9 cellular contexts compared by ENCODE assay signal in the genomic region with DNA sequence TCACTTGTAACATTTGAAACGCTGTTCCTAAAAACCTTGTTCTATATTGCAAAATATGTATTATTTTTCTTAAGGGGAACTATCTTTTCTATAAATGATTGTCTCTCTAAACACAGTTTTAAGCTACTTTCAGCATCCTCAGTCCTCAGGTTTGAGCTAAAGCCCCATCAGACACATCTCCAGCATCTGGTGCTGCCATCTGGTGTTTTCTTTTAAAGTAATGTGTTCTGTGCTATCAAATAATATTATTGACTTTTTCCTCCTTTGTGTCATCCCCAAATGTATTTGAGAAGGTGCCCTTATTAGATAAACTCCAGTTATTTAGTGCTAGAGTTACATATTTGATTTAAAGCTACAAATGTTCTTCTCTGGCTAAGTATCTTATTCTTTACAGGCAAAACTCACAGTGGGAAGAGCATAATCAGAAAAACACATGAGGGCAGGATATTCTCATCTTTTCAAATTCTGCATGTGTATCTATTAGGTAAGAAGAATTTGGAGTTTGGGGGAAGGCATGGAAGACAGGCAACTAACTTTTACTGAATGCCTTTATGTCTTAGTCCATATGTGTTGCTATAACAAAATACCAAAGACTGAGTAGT. TPM values are rescaled to one million over a fixed set of nuclear protein-coding genes. Genes with fewer than 3 reads are reported as not detected.
DNase-seq lines count a peak whose midpoint lies in the region; ATAC-seq, FAIRE-seq and TF ChIP-seq lines count a peak whose summit lies in the region.
"Had no signal": no experiment of that assay in that cellular context is flagged by ENCODE, and none has a peak within 500 bp of the region (broad histone marks: within the 10 kb centered on the region; RNA-seq: fewer than 3 reads in every experiment).

No MANE protein-coding gene starts in this region.

- H3K4me3 ChIP-seq in HFF-Myc (replicated peaks; ENCODE audit: low read depth, low read length) (no peak overlapping the region), keratinocyte (ENCODE audit: control insufficient read depth in 2 of 3, extremely low read depth in 1 of 3, insufficient read depth in 2 of 3, low read depth in 1 of 3, low read length in 3 of 3) (no peak overlapping the region), coronary artery (no peak overlapping the region)

- no peak overlapping the region for H3K27ac ChIP-seq in C4-2B
- H3K27ac ChIP-seq in keratinocyte (ENCODE audit: control insufficient read depth, insufficient read depth, low read length): no peak overlapping the region
- H3K27ac ChIP-seq in coronary artery: no peak overlapping the region

- H3K4me1 ChIP-seq in keratinocyte (ENCODE audit: control insufficient read depth, extremely low read depth, insufficient read depth, low read length): no peaks in the 10 kb centered on the region

- FAIRE-seq in keratinocyte (lab: Jason Lieb, UNC): no peak

- no peaks in the 10 kb centered on the region for H3K36me3 ChIP-seq in keratinocyte (ENCODE audit: control insufficient read depth in 2 of 2, extremely low read depth in 1 of 2, insufficient read depth in 2 of 2, low read length in 2 of 2)

- H3K9me1 ChIP-seq in keratinocyte (ENCODE audit: control insufficient read depth, extremely low read depth, insufficient read depth, low read length): no peaks in the 10 kb centered on the region

- no peaks in the 10 kb centered on the region for H3K79me2 ChIP-seq in keratinocyte (ENCODE audit: control insufficient read depth, insufficient read depth, low read length)

- no peak overlapping the region for H3K9ac ChIP-seq in keratinocyte (ENCODE audit: control insufficient read depth, extremely low read depth, insufficient read depth, low read length)

- dilution Hi-C loops in keratinocyte (cut with MboI; ENCODE audit: extremely low pct_ligation_motif_present, low sequenced_read_pairs): no loop called here

- H4K20me1 ChIP-seq in keratinocyte (ENCODE audit: control insufficient read depth, extremely low read depth, insufficient read depth, low read length): no peaks in the 10 kb centered on the region

- intact Hi-C loops in left cardiac atrium (cut with DNase I): no loop called here

- H3K27me3 ChIP-seq in keratinocyte (ENCODE audit: control insufficient read depth, extremely low read depth, insufficient read depth, low read length): no peaks in the 10 kb centered on the region

- no peaks in the 10 kb centered on the region for H3K9me3 ChIP-seq in keratinocyte (ENCODE audit: control insufficient read depth, low read depth, low read length)

- H3K4me2 ChIP-seq in keratinocyte (ENCODE audit: control insufficient read depth, extremely low read depth, insufficient read depth, low read depth, low read length): no peak overlapping the region

- H2AFZ ChIP-seq in keratinocyte (ENCODE audit: control insufficient read depth, low read length): no peak overlapping the region

- ATAC-seq in HG02938 (IDR thresholded peaks at IDR 0.05; ENCODE audit: unreplicated experiment) (no peak), left cardiac atrium (no peak)

- DNase-seq in HFF-Myc (ENCODE audit: extremely low read depth, low read depth) (no peak), SW480 (ENCODE audit: low spot score) (peak; percentile 21), keratinocyte (ENCODE audit: low read depth, low spot score) (no peak), coronary artery (ENCODE audit: low spot score) (no peak), left cardiac atrium (no peak)
- no peak for DNase-seq in stimulated activated naive CD4-positive, alpha-beta T cell treated with Interleukin-2 at 50 U/mL for 16 hours (lab: John Stamatoyannopoulos, UW)
- DNase-seq: occipital lobe had no signal

- TF ChIP-seq CTCF in C4-2B (conservative IDR thresholded peaks at IDR 0.05): peak; percentile 60
- peak; percentile 32 for TF ChIP-seq CTCF in HFF-Myc (IDR thresholded peaks at IDR 0.05; ENCODE audit: low read depth, low read length, missing control alignments)
- peak; percentile 34 to 46 (median 35) for TF ChIP-seq CTCF in keratinocyte (optimal IDR thresholded peaks at IDR 0.05 in 1 of 3, IDR thresholded peaks at IDR 0.05 in 1 of 3, conservative IDR thresholded peaks at IDR 0.05 in 1 of 3; ENCODE audit: extremely low read depth in 1 of 3, insufficient read depth in 2 of 3, low read length in 3 of 3)
- TF ChIP-seq CTCF in coronary artery (IDR thresholded peaks at IDR 0.05): no peak

RNA-seq across cellular contexts. Expression of a gene that starts 27.5 kb away (rescaled TPM):
- 0.05 to 0.08 TPM in 2 of 3 replicates, not detected in the other for polyA plus RNA-seq in keratinocyte
- polyA plus RNA-seq in keratinocyte (2011; ENCODE audit: low read depth): 0.59 TPM
- polyA plus RNA-seq in keratinocyte (2011; cell fraction: cytosol; rRNA removed): 0.04 and 0.15 TPM in 2 replicates
- 0.20 and 0.23 TPM in 2 replicates for polyA plus RNA-seq in keratinocyte (2011; cell fraction: nucleus; rRNA removed)
- 0.13 TPM in 1 of 2 replicates, not detected in the other for polyA plus RNA-seq in keratinocyte (2012; ENCODE audit: low replicate concordance)
- 0.46 TPM in 1 of 3 replicates, not detected in the others for polyA minus RNA-seq in keratinocyte
- not detected for polyA minus RNA-seq in keratinocyte (2011; cell fraction: cytosol; rRNA and poly(A)+ RNA removed)
- not detected in 2 replicates for polyA minus RNA-seq in keratinocyte (2011; cell fraction: nucleus; rRNA and poly(A)+ RNA removed)
- total RNA-seq in left cardiac atrium: under 1 TPM in 1 of 2 donors, not detected in 1; 0.16 TPM
